Comparison of ENCODE assay signal across 15 cellular contexts in the genomic region with DNA sequence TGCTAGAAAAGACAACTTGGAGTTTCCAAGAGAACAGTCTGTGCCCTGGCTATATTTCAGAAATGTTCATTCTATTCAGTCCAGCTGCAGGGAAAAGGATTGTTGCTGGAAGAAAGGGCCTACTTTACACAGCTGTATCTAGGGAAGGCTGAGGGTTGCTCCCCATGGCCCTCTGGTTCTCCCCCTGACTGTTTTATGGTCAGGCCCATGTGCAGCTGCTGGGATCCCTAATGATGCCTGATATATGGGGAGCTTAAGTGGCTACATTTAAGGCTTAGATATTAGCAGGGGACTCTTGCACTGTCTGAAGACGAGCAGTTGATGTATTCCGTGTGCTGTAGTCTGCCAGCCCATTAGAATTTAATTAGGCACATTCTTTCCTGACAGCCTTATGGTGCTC.
A peak's percentile ranks its signal among the peaks of the same experiment; 100 is the strongest.
DNase-seq lines count a peak whose midpoint lies in the region; ATAC-seq and TF ChIP-seq lines count a peak whose summit lies in the region.
"Had no signal": no experiment of that assay in that cellular context is flagged by ENCODE, and none has a peak within 500 bp of the region (broad histone marks: within the 10 kb centered on the region; RNA-seq: fewer than 3 reads in every experiment).

No MANE protein-coding gene starts in this region.

- H3K27me3 ChIP-seq in gastroesophageal sphincter (no peaks in the 10 kb centered on the region), vagina (no peaks in the 10 kb centered on the region)

- H3K4me1 ChIP-seq in gastroesophageal sphincter (peaks cover 0 to 34% (median 14%) of the 10 kb centered on the region in 3 donors), vagina (peaks cover 18% of the 10 kb centered on the region)

- ATAC-seq in gastroesophageal sphincter = peak; percentile 76

- peak overlapping the region; percentile 30 to 51 (median 50) for H3K27ac Mint-ChIP-seq in nephron
- H3K27ac Mint-ChIP-seq: type B pancreatic cell had no signal

- H3K27me3 Mint-ChIP-seq in nephron (ENCODE audit: low read depth) = peaks cover 18% of the 10 kb centered on the region

- no peak for TF ChIP-seq EP300 in gastroesophageal sphincter (IDR thresholded peaks at IDR 0.05)

- no peaks in the 10 kb centered on the region for H3K36me3 Mint-ChIP-seq in nephron (ENCODE audit: low read depth)
- H3K36me3 Mint-ChIP-seq: CD8-positive, alpha-beta memory T cell; type B pancreatic cell had no signal

- 16 to 24% methylated on average over 2 of the region's 2 CpGs for WGBS in gastroesophageal sphincter (ENCODE audit: low coverage in 1 of 2), 2 donors

- DNase-seq in NCI-H82 (lab: John Stamatoyannopoulos, UW) (peak; percentile 66), NCI-H82 treated with DMSO at 0.1 percent for 48 hours (lab: John Stamatoyannopoulos, UW; ENCODE audit: unreplicated experiment) (no peak), vagina (ENCODE audit: extremely low spot score in 2 of 2) (no peak), GDM1 (lab: John Stamatoyannopoulos, UW) (no peak), LoVo (ENCODE audit: low spot score) (no peak), DMS79 treated with DMSO at 0.1 percent for 48 hours (lab: John Stamatoyannopoulos, UW) (no peak)
- DNase-seq: activated CD4-positive, CD25-positive, alpha-beta regulatory T cell treated with anti-CD3 and anti-CD28 coated beads, Interleukin-2, amount 50 U/mL, for 72 hours; activated CD8-positive, alpha-beta memory T cell treated with anti-CD3 and anti-CD28 coated beads, Interleukin-2, amount 50 U/mL, for 4 hours; CD8-positive, alpha-beta memory T cell; mesendoderm; NCI-H2029 treated with DMSO at 0.1 percent for 48 hours; stimulated activated CD4-positive, alpha-beta T cell treated with anti-CD3 and anti-CD28 coated beads, Interleukin-4, amount 100 ng/mL, for 24 hours had no signal

- TF ChIP-seq POLR2A in gastroesophageal sphincter (IDR thresholded peaks at IDR 0.05) (no peak), vagina (IDR thresholded peaks at IDR 0.05) (no peak)

- no peaks in the 10 kb centered on the region for H3K9me3 Mint-ChIP-seq in nephron
- H3K9me3 Mint-ChIP-seq: CD8-positive, alpha-beta memory T cell; type B pancreatic cell had no signal

- H3K27ac ChIP-seq in gastroesophageal sphincter = peak overlapping the region; percentile 1 to 80 (median 40)
- peak overlapping the region; percentile 34 for H3K27ac ChIP-seq in vagina

- H3K9me3 ChIP-seq in gastroesophageal sphincter = no peaks in the 10 kb centered on the region
- no peaks in the 10 kb centered on the region for H3K9me3 ChIP-seq in vagina

- TF ChIP-seq CTCF in gastroesophageal sphincter (IDR thresholded peaks at IDR 0.05) (no peak), nephron (IDR thresholded peaks at IDR 0.05; ENCODE audit: unreplicated experiment in 3 of 3) (no peak), vagina (IDR thresholded peaks at IDR 0.05) (no peak)

- no peak overlapping the region for H3K4me3 Mint-ChIP-seq in nephron
- H3K4me3 Mint-ChIP-seq: CD8-positive, alpha-beta memory T cell; type B pancreatic cell had no signal

- no peak overlapping the region for H3K4me3 ChIP-seq in gastroesophageal sphincter
- H3K4me3 ChIP-seq in vagina = no peak overlapping the region

- H3K4me1 Mint-ChIP-seq in nephron = peaks cover 34% of the 10 kb centered on the region
- H3K4me1 Mint-ChIP-seq: CD8-positive, alpha-beta memory T cell had no signal

- H3K36me3 ChIP-seq in gastroesophageal sphincter (no peaks in the 10 kb centered on the region), vagina (no peaks in the 10 kb centered on the region)

- intact Hi-C loops in vagina (cut with DNase I) = no loop called here
